Comparison of ENCODE assay signal across 24 cellular contexts in the genomic region with DNA sequence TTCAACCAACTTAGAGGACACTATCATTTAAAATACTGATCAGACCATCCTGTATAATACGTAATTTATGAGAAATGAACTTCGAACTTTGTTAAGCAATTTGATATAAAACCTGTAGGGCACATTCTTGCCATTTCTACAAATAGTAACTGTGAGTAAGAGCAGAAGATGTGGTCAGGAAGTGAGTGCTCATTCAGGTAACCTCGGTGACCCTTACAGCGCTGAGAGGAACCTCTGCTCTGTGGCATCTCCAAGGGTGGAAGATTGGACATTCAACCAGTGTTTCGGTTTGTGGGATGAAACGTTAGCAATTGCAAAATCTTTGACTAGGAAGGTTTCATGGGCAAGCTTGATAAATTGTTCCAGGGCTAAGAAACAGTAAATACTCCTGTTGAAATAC.
"Had no signal": no experiment of that assay in that cellular context is flagged by ENCODE, and none has a peak within 500 bp of the region (broad histone marks: within the 10 kb centered on the region; RNA-seq: fewer than 3 reads in every experiment).

No MANE protein-coding gene starts in this region.

- H3K27ac ChIP-seq: left lung, lower lobe of right lung, ovary, right atrium auricular region, right lobe of liver, testis, thyroid gland, transverse colon, upper lobe of left lung, vagina had no signal

- DNase-seq: hypothalamus; immature natural killer cell; kidney; left colon; left lung; lower lobe of right lung; mesendoderm; naive B cell; natural killer cell; nephron progenitor cell; ovary; right lobe of liver; stimulated activated CD4-positive, alpha-beta T cell treated with anti-CD3 and anti-CD28 coated beads, Interleukin-1b, Interleukin-23, amount 100 ng/mL, for 48 hours; stimulated activated CD4-positive, alpha-beta T cell treated with anti-CD3 and anti-CD28 coated beads, Interleukin-2, amount 100 ng/mL, for 48 hours; stimulated activated CD4-positive, alpha-beta T cell treated with anti-CD3 and anti-CD28 coated beads, Interleukin-4, amount 100 ng/mL, for 4 hours; stimulated activated CD8-positive, alpha-beta memory T cell treated with anti-CD3 and anti-CD28 coated beads, Interleukin-4, amount 100 ng/mL, for 48 hours; stimulated activated naive CD4-positive, alpha-beta T cell treated with Interleukin-2 at 50 U/mL for 16 hours; stimulated activated naive CD8-positive, alpha-beta T cell treated with anti-CD3 and anti-CD28 coated beads, Interleukin-15, amount 100 ng/mL, for 72 hours; testis; thyroid gland; transverse colon; upper lobe of left lung had no signal
